Comparison of ENCODE assay signal across 30 cellular contexts in the genomic region with DNA sequence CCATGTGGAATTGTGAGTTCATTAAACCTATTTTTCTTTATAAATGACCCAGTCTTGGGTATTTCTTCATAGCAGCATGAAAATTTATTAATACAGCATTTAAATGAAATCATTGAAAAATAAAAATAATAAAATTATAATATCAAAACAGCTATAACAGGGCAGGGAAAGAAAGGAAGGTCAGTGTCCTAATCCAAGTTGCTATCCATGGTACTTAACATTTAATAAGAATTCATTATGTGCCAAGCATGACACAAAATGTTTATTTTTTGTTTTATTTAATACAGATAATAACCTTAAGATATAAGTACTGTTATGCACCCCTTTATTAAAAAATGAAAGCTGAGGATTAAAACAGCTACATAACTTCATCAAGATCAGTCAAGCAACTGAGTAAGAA.
"Had no signal": no experiment of that assay in that cellular context is flagged by ENCODE, and none has a peak within 500 bp of the region (broad histone marks: within the 10 kb centered on the region; RNA-seq: fewer than 3 reads in every experiment).

No MANE protein-coding gene starts in this region.

- H3K4me1 ChIP-seq: SJSA1 had no signal

- H3K9me3 ChIP-seq: SJSA1, SK-N-SH had no signal

- H3K27me3 ChIP-seq: SJSA1 had no signal

- H3K36me3 ChIP-seq: SJSA1 had no signal

- H3K9ac ChIP-seq: SK-N-SH had no signal

- H2AFZ ChIP-seq: PC-9 had no signal

- H3K9me3 Mint-ChIP-seq: T-helper 1 cell treated with Interleukin-12 subunit alpha and Interleukin-12 subunit beta and Interleukin-4 antibody, amounts not matched to agents 30 μg/mL and 1 μg/mL, for 36 hours had no signal

- H3K4me3 Mint-ChIP-seq: T-helper 1 cell treated with Interleukin-12 subunit alpha and Interleukin-12 subunit beta and Interleukin-4 antibody, amounts not matched to agents 30 μg/mL and 1 μg/mL, for 36 hours had no signal

- DNase-seq: MM.1S, MV-4-11, NCI-H1092, NCI-H1105, NCI-H1417 treated with DMSO at 0.1 percent for 48 hours, NCI-H1436 treated with DMSO at 0.1 percent for 48 hours, NCI-H1694 treated with DMSO at 0.1 percent for 48 hours, NCI-H187 treated with DMSO at 0.1 percent for 48 hours, NCI-H2029, NCI-H2081, NCI-H2171, NCI-H226, NCI-H446 treated with DMSO at 0.1 percent for 48 hours, NCI-H510A, NCI-H524, NCI-H526, NCI-H69, NCI-H748 treated with DMSO at 0.1 percent for 48 hours, NCI-H82, PC-9, SHP77 treated with DMSO at 0.1 percent for 48 hours, SK-N-SH, SW 1271, T-helper 1 cell, T-helper 2 cell had no signal

- H3K27ac ChIP-seq: PC-9, RWPE1, SJSA1 had no signal

- H3K27ac Mint-ChIP-seq: T-helper 1 cell treated with Interleukin-12 subunit alpha and Interleukin-12 subunit beta and Interleukin-4 antibody, amounts not matched to agents 30 μg/mL and 1 μg/mL, for 36 hours had no signal

- H3K9me2 ChIP-seq: SK-N-SH had no signal

- ATAC-seq: Panc1, Right ventricle myocardium inferior had no signal

- H3K4me2 ChIP-seq: PC-9, SK-N-SH had no signal

- H3K4me3 ChIP-seq: PC-9, SJSA1 had no signal
